8 cellular contexts compared by ENCODE assay signal in genomic region chr15:60408438-60409105, GRCh38. TPM values are rescaled to one million over a fixed set of nuclear protein-coding genes. Genes with fewer than 3 reads are reported as not detected.
DNase-seq lines count a peak whose midpoint lies in the region; ATAC-seq, FAIRE-seq and TF ChIP-seq lines count a peak whose summit lies in the region.

No MANE protein-coding gene starts in this region.

- peak overlapping the region; percentile 62 for H3K4me2 ChIP-seq in fibroblast of lung (ENCODE audit: extremely low read depth, insufficient read depth, low read length)

- H3K36me3 ChIP-seq in fibroblast of lung (ENCODE audit: control insufficient read depth, insufficient read depth, low read length) (no peaks in the 10 kb centered on the region), upper lobe of left lung (no peaks in the 10 kb centered on the region)

- no peaks in the 10 kb centered on the region for H3K79me2 ChIP-seq in fibroblast of lung (ENCODE audit: control insufficient read depth, insufficient read depth, low read length)

- peak in 2 of 4 donors; percentile 39 to 77 for TF ChIP-seq EP300 in upper lobe of left lung (IDR thresholded peaks at IDR 0.05)

- ATAC-seq in GM21423 (IDR thresholded peaks at IDR 0.05; ENCODE audit: unreplicated experiment) (peak; percentile 78), upper lobe of left lung (ENCODE audit: low FRiP score in 2 of 2) (peak; percentile 77 to 89)

- DNase-seq in ACHN = peak; percentile 62
- DNase-seq in RCC 7860 (ENCODE audit: low spot score) = peak; percentile 90
- DNase-seq in fibroblast of lung (ENCODE audit: low read depth in 2 of 2) = peak; percentile 84 to 88
- DNase-seq in upper lobe of left lung = no peak
- no peak for DNase-seq in stimulated activated CD4-positive, alpha-beta T cell treated with anti-CD3 and anti-CD28 coated beads, Interleukin-4, amount 100 ng/mL, for 1 hour
- no peak for DNase-seq in C1 segment of cervical spinal cord (lab: John Stamatoyannopoulos, UW)
- DNase-seq in ecto neural progenitor cell (ENCODE audit: low spot score) = no peak

- no peak for TF ChIP-seq POLR2A in upper lobe of left lung (IDR thresholded peaks at IDR 0.05)

- H3K4me3 ChIP-seq in fibroblast of lung (replicated peaks in 1 of 4; ENCODE audit: control extremely low read depth in 1 of 4, insufficient read depth in 1 of 4, low read depth in 3 of 4, low read length in 4 of 4) = no peak overlapping the region
- no peak overlapping the region for H3K4me3 ChIP-seq in upper lobe of left lung

- H3K4me1 ChIP-seq in fibroblast of lung (ENCODE audit: control insufficient read depth, extremely low read depth, insufficient read depth, low read length) = peaks cover 22% of the 10 kb centered on the region
- peaks cover 19 to 27% (median 24%) of the 10 kb centered on the region in 4 donors for H3K4me1 ChIP-seq in upper lobe of left lung

- H3K9me3 ChIP-seq in fibroblast of lung (ENCODE audit: control insufficient read depth, insufficient read depth, low read depth, low read length) = no peaks in the 10 kb centered on the region
- H3K9me3 ChIP-seq in upper lobe of left lung = no peaks in the 10 kb centered on the region

- no peaks in the 10 kb centered on the region for H3K27me3 ChIP-seq in fibroblast of lung (ENCODE audit: control insufficient read depth, insufficient read depth, low read length)
- no peaks in the 10 kb centered on the region for H3K27me3 ChIP-seq in upper lobe of left lung

- H3K9ac ChIP-seq in fibroblast of lung (ENCODE audit: insufficient read depth, low read length) = no peak overlapping the region

- peak overlapping the region; percentile 71 for H3K27ac ChIP-seq in fibroblast of lung (ENCODE audit: insufficient read depth, low read length)
- peak overlapping the region; percentile 32 to 65 (median 53) for H3K27ac ChIP-seq in upper lobe of left lung

- no peaks in the 10 kb centered on the region for H4K20me1 ChIP-seq in fibroblast of lung (ENCODE audit: control insufficient read depth, extremely low read depth, insufficient read depth, low read length)

- H2AFZ ChIP-seq in fibroblast of lung (ENCODE audit: low read length) = no peak overlapping the region

- in situ Hi-C loops in ACHN (cut with HindIII; ENCODE audit: low pct_ligation_motif_present, low pct_unique_long_range_greater_than_20kb, low sequenced_read_pairs) = no loop called here

- no peak for TF ChIP-seq CTCF in fibroblast of lung (conservative IDR thresholded peaks at IDR 0.05 in 1 of 2, IDR thresholded peaks at IDR 0.05 in 1 of 2; ENCODE audit: low read depth in 1 of 2, low read length in 2 of 2)
- no peak for TF ChIP-seq CTCF in upper lobe of left lung (IDR thresholded peaks at IDR 0.05)

- FAIRE-seq in RCC 7860 (lab: Jason Lieb, UNC) = peak; percentile 96

RNA-seq across cellular contexts. Expression of gene ANXA2, which starts 10.8 kb away (rescaled TPM):
- total RNA-seq in fibroblast of lung (1,250 and 2,754 TPM in 2 replicates), upper lobe of left lung (1,000 to 10,000 TPM in 4 of 6 donors, 100 to 1,000 TPM in 2; 394 to 1,774 (median 1,094) TPM)
- polyA plus RNA-seq in fibroblast of lung = 4,872 and 6,648 TPM in 2 replicates
- 3,157 and 3,880 TPM in 2 replicates for polyA plus RNA-seq in fibroblast of lung (2012)
- 1,485 and 1,743 TPM in 2 replicates for polyA minus RNA-seq in fibroblast of lung (ENCODE audit: low replicate concordance)

Comparison
In these comparisons a context has a peak if more than half of its experiments do, and no peak if none do; other contexts are left out.
1. DNase-seq: peak in ACHN (single experiment), RCC 7860 (single experiment) and fibroblast of lung (2 of 2); none in upper lobe of left lung (0 of 2), stimulated activated CD4-positive, alpha-beta T cell treated with anti-CD3 and anti-CD28 coated beads, Interleukin-4, amount 100 ng/mL, for 1 hour (single experiment), C1 segment of cervical spinal cord (0 of 14) and ecto neural progenitor cell (single experiment).